ENCODE assay signal across 27 cellular contexts in genomic region chr6:83071707-83072106, GRCh38. TPM values are rescaled to one million over a fixed set of nuclear protein-coding genes. Genes with fewer than 3 reads are reported as not detected.
A peak's percentile ranks its signal among the peaks of the same experiment; 100 is the strongest.
DNase-seq lines count a peak whose midpoint lies in the region; ATAC-seq and TF ChIP-seq lines count a peak whose summit lies in the region.
"Had no signal": no experiment of that assay in that cellular context is flagged by ENCODE, and none has a peak within 500 bp of the region (broad histone marks: within the 10 kb centered on the region; RNA-seq: fewer than 3 reads in every experiment).

No MANE protein-coding gene starts in this region.

- H3K27ac ChIP-seq in OCI-LY3 (ENCODE audit: low read length): no peak overlapping the region; the same call in 1 of the 2 replicates
- H3K27ac ChIP-seq in endodermal cell (ENCODE audit: low read depth, low read length): no peak overlapping the region
- H3K27ac ChIP-seq in ascending aorta: peak overlapping the region in 1 of 2 donors; percentile 15
- H3K27ac ChIP-seq: coronary artery, parathyroid adenoma, Peyer's patch, right lobe of liver, SJCRH30 had no signal

- peak overlapping the region; percentile 69 for H3K4me3 ChIP-seq in OCI-LY3 (ENCODE audit: low read length)
- peak overlapping the region; percentile 41 for H3K4me3 ChIP-seq in endodermal cell (ENCODE audit: low read length)
- no peak overlapping the region for H3K4me3 ChIP-seq in ascending aorta
- H3K4me3 ChIP-seq: adrenal gland, coronary artery, lung, Peyer's patch, right lobe of liver, SJCRH30 had no signal

- H3K9me3 ChIP-seq in OCI-LY3 (ENCODE audit: insufficient read depth, low read length): no peaks in the 10 kb centered on the region
- peaks cover 4% of the 10 kb centered on the region for H3K9me3 ChIP-seq in endodermal cell (ENCODE audit: control insufficient read depth, low read length)
- H3K9me3 ChIP-seq in ascending aorta: no peaks in the 10 kb centered on the region
- H3K9me3 ChIP-seq: adrenal gland, Peyer's patch, right lobe of liver, SJCRH30 had no signal

- peaks cover 13% of the 10 kb centered on the region for H3K36me3 ChIP-seq in OCI-LY3 (replicated peaks; ENCODE audit: low read depth, low read length)
- peaks cover 9% of the 10 kb centered on the region for H3K36me3 ChIP-seq in endodermal cell (ENCODE audit: control insufficient read depth, insufficient read depth, low read length)
- H3K36me3 ChIP-seq in ascending aorta: no peaks in the 10 kb centered on the region
- H3K36me3 ChIP-seq: adrenal gland, Peyer's patch, right lobe of liver, SJCRH30 had no signal

- BruUV-seq in Calu3 (replicated peaks; lab: Mats Ljungman, UMichigan): no TSS peak

- CTCF ChIA-PET in Calu3 (lab: Charles Lee): interaction anchor here (2.0 kb wide), 1 partner anchor 143 kb away, joined by 4 read pairs; no protein-coding TSS in a partner anchor

- H3K4me1 ChIP-seq in OCI-LY3 (ENCODE audit: low read length): peaks cover 34% of the 10 kb centered on the region
- peaks cover 4% of the 10 kb centered on the region for H3K4me1 ChIP-seq in endodermal cell (ENCODE audit: control insufficient read depth, insufficient read depth, low read length)
- H3K4me1 ChIP-seq in ascending aorta: peaks cover 0 to 4% of the 10 kb centered on the region in 2 donors
- H3K4me1 ChIP-seq: SJCRH30 had no signal

- peaks cover 3% of the 10 kb centered on the region for H3K9me3 Mint-ChIP-seq in Calu3 (ENCODE audit: low read depth, unreplicated experiment)
- H3K9me3 Mint-ChIP-seq in endodermal cell: peaks cover 6% of the 10 kb centered on the region
- no peaks in the 10 kb centered on the region for H3K9me3 Mint-ChIP-seq in memory B cell
- H3K9me3 Mint-ChIP-seq: activated naive CD4-positive, alpha-beta T cell treated with anti-CD3 and anti-CD28 coated beads for 36 hours; activated T-helper 1 cell treated with anti-CD3 and anti-CD28 coated beads, Interleukin-12 subunit alpha, Interleukin-12 subunit beta, Interleukin-2, Interleukin-4 antibody, amounts not matched to agents 30 ng/mL and 10 ng/mL and 1 ng/mL, durations not matched to agents 14 hours and 24 hours and 36 hours; CD4-positive, alpha-beta T cell; IgD-negative memory B cell; stimulated activated naive B cell treated with anti-CD40 and anti-IgM and Interleukin-4, amounts not matched to agents 10 μg/mL and 1 μg/mL and 100 μg/mL, for 72 hours had no signal

- DNase-seq in Calu3 (no peak), endodermal cell (no peak), memory B cell (ENCODE audit: low spot score in 2 of 2) (no peak), HK-2 (ENCODE audit: unreplicated experiment) (no peak), ascending aorta (ENCODE audit: low spot score in 2 of 2) (no peak), ACHN (no peak)
- DNase-seq: activated CD4-positive, alpha-beta T cell treated with anti-CD3 and anti-CD28 coated beads, Interleukin-2, amount 50 U/mL, for 48 hours; activated naive CD4-positive, alpha-beta T cell treated with anti-CD3 and anti-CD28 coated beads for 36 hours; adrenal gland; CD4-positive, alpha-beta T cell; islet precursor cell; NCI-H1092 treated with DMSO at 0.1 percent for 48 hours; NCI-H187 treated with DMSO at 0.1 percent for 48 hours; NCI-H2171 treated with DMSO at 0.1 percent for 48 hours; NCI-H510A treated with DMSO at 0.1 percent for 48 hours; Peyer's patch; right lobe of liver; SJCRH30; stimulated activated CD4-positive, alpha-beta T cell treated with anti-CD3 and anti-CD28 coated beads, Interleukin-4, amount 100 ng/mL, for 4 hours had no signal

- in situ Hi-C loops in ACHN (cut with HindIII; ENCODE audit: low pct_ligation_motif_present, low pct_unique_long_range_greater_than_20kb, low sequenced_read_pairs): loop anchor here (25.0 kb wide), 1 partner anchor 834 kb away; the partner anchor contains the start of gene IBTK

- H3K9ac ChIP-seq in OCI-LY3 (ENCODE audit: low read length) (peak overlapping the region; percentile 69; the same call in 1 of the 2 replicates), endodermal cell (ENCODE audit: extremely low read depth, low read length, poor library complexity, severe bottlenecking) (no peak overlapping the region)
- H3K9ac ChIP-seq: parathyroid adenoma had no signal

- H3K27me3 ChIP-seq in OCI-LY3 (ENCODE audit: low read depth, low read length) (no peaks in the 10 kb centered on the region), endodermal cell (ENCODE audit: control insufficient read depth, insufficient read depth, low read length, poor library complexity, severe bottlenecking) (no peaks in the 10 kb centered on the region), ascending aorta (no peaks in the 10 kb centered on the region)
- H3K27me3 ChIP-seq: adrenal gland, Peyer's patch, right lobe of liver, SJCRH30 had no signal

- peak overlapping the region; percentile 52 for H3K4me3 Mint-ChIP-seq in Calu3 (ENCODE audit: low read depth, unreplicated experiment)
- peak overlapping the region; percentile 23 for H3K4me3 Mint-ChIP-seq in endodermal cell
- H3K4me3 Mint-ChIP-seq in memory B cell: no peak overlapping the region
- H3K4me3 Mint-ChIP-seq: activated naive CD4-positive, alpha-beta T cell treated with anti-CD3 and anti-CD28 coated beads for 36 hours; activated T-helper 1 cell treated with anti-CD3 and anti-CD28 coated beads, Interleukin-12 subunit alpha, Interleukin-12 subunit beta, Interleukin-2, Interleukin-4 antibody, amounts not matched to agents 30 ng/mL and 10 ng/mL and 1 ng/mL, durations not matched to agents 14 hours and 24 hours and 36 hours; CD4-positive, alpha-beta T cell had no signal

- no CpG with 5 or more reads among the region's 1 CpG for WGBS in endodermal cell (ENCODE audit: insufficient coverage in 1 of 2, insufficient read length in 1 of 2), 2 experiments

- peak overlapping the region; percentile 88; the same call in 1 of the 2 replicates for H3K4me2 ChIP-seq in OCI-LY3 (ENCODE audit: low read length)

- TF ChIP-seq CTCF in Calu3 (IDR thresholded peaks at IDR 0.05; ENCODE audit: unreplicated experiment) (no peak), OCI-LY3 (IDR thresholded peaks at IDR 0.05; ENCODE audit: low read depth, low read length) (no peak), endodermal cell (conservative IDR thresholded peaks at IDR 0.05) (no peak), ascending aorta (IDR thresholded peaks at IDR 0.05) (no peak)

- H3K27ac Mint-ChIP-seq in Calu3 (ENCODE audit: unreplicated experiment) (peak overlapping the region; percentile 83), endodermal cell (peak overlapping the region; percentile 74), memory B cell (peak overlapping the region; percentile 71)
- H3K27ac Mint-ChIP-seq: activated naive CD4-positive, alpha-beta T cell treated with anti-CD3 and anti-CD28 coated beads for 36 hours; activated T-helper 1 cell treated with anti-CD3 and anti-CD28 coated beads, Interleukin-12 subunit alpha, Interleukin-12 subunit beta, Interleukin-2, Interleukin-4 antibody, amounts not matched to agents 30 ng/mL and 10 ng/mL and 1 ng/mL, durations not matched to agents 14 hours and 24 hours and 36 hours; CD4-positive, alpha-beta T cell had no signal

- peaks cover 71% of the 10 kb centered on the region for H3K79me2 ChIP-seq in OCI-LY3 (ENCODE audit: low read length)

- peaks cover 16% of the 10 kb centered on the region for H3K36me3 Mint-ChIP-seq in Calu3 (ENCODE audit: insufficient read depth, unreplicated experiment)
- H3K36me3 Mint-ChIP-seq in endodermal cell (ENCODE audit: low read depth): peaks cover 24% of the 10 kb centered on the region
- H3K36me3 Mint-ChIP-seq in memory B cell: peaks cover 12% of the 10 kb centered on the region

- H3K4me1 Mint-ChIP-seq in Calu3 (ENCODE audit: low read depth, unreplicated experiment) (peaks cover 17% of the 10 kb centered on the region), endodermal cell (peaks cover 36% of the 10 kb centered on the region), memory B cell (peaks cover 15% of the 10 kb centered on the region)

- intact Hi-C loops in Calu3 (cut with micrococcal nuclease; ENCODE audit: unreplicated experiment) (loop anchor here (5.0 kb wide), 1 partner anchor 121 kb away; the partner anchor contains the start of genes PGM3 and RWDD2A), ascending aorta (cut with DNase I) (no loop called here)

- H3K27me3 Mint-ChIP-seq in Calu3 (ENCODE audit: unreplicated experiment) (no peaks in the 10 kb centered on the region), endodermal cell (ENCODE audit: insufficient read depth) (no peaks in the 10 kb centered on the region), memory B cell (no peaks in the 10 kb centered on the region)
- H3K27me3 Mint-ChIP-seq: CD4-positive, alpha-beta T cell; IgD-negative memory B cell; stimulated activated naive B cell treated with anti-CD40 and anti-IgM and Interleukin-4, amounts not matched to agents 10 μg/mL and 1 μg/mL and 100 μg/mL, for 72 hours had no signal

- no peak for ATAC-seq in memory B cell (ENCODE audit: low read depth)
- ATAC-seq in GM21390 (IDR thresholded peaks at IDR 0.05; ENCODE audit: unreplicated experiment): no peak

- H2AFZ ChIP-seq in OCI-LY3 (ENCODE audit: low read depth, low read length): no peak overlapping the region
- H2AFZ ChIP-seq: parathyroid adenoma had no signal

- no peaks in the 10 kb centered on the region for H4K20me1 ChIP-seq in OCI-LY3 (ENCODE audit: insufficient read depth, low read length)

RNA-seq across cellular contexts. Expression of gene DOP1A, which starts 4.2 kb away (rescaled TPM):
- total RNA-seq in Calu3 (2022): 23.7 and 24.4 TPM in 2 replicates
- 10 to 100 TPM; 32.2 to 36.0 TPM for total RNA-seq in endodermal cell
- 12.3 TPM for polyA plus RNA-seq in endodermal cell (2013, experiment 1 of 2)
- polyA plus RNA-seq in endodermal cell (2013, experiment 2 of 2): 14.4 TPM
- 13.2 TPM for total RNA-seq in ascending aorta

RNA-seq across cellular contexts. Expression of gene UBE3D, which starts 6.1 kb away (rescaled TPM):
- total RNA-seq in Calu3 (2022) (8.4 and 9.5 TPM in 2 replicates), endodermal cell (10 to 100 TPM; 16.2 to 18.0 TPM), ascending aorta (0.21 TPM)
- polyA plus RNA-seq in endodermal cell (2013, experiment 1 of 2): 14.2 TPM
- 11.9 TPM for polyA plus RNA-seq in endodermal cell (2013, experiment 2 of 2)

Comparison
In these comparisons a context has a peak if more than half of its experiments do, and no peak if none do; other contexts are left out.
1. H3K4me3 ChIP-seq: peak in OCI-LY3 (single experiment) and endodermal cell (single experiment); none in ascending aorta (0 of 2).
2. Peak in every context shown above with its lines, with median percentiles within 50 percentile points of each other: H3K27ac Mint-ChIP-seq.